ENCODE assay signal across 13 cellular contexts in the genomic region with DNA sequence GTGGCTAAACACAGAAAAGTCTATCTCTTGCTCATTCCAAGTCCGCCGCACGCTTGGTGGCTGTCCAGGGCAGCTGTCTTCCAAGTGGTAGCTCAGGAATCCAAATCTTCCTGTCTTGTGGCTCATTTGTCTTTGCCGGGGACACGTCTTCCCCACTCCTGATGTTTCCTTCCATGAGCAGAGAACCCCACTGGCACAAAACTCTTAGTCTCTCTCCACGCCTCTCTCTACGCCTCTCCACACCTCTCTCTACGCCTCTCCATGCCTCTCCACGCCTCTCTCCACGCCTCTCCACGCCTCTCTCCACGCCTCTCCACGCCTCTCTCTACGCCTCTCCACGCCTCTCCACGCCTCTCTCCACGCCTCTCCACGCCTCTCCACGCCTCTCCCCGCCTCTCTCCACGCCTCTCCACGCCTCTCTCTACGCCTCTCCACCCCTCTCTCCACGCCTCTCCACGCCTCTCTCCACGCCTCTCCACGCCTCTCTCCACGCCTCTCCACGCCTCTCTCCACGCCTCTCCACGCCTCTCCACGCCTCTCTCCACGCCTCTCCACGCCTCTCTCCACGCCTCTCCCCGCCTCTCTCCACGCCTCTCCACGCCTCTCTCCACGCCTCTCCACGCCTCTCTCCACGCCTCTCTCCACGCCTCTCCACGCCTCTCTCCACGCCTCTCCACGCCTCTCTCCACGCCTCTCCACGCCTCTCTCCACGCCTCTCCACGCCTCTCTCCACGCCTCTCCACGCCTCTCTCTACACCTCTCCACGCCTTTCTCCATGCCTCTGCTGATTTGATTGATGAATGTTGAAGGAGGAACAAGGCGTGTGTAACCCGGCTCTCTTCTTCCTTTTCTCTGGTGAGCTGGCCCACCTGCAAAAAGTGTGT. TPM values are rescaled to one million over a fixed set of nuclear protein-coding genes. Genes with fewer than 3 reads are reported as not detected.
DNase-seq lines count a peak whose midpoint lies in the region; ATAC-seq and TF ChIP-seq lines count a peak whose summit lies in the region.
"Not testable (repeated sequence)": the region's sequence is repeated elsewhere in the genome, so short reads cannot be mapped to it uniquely, and the experiment has no call there.
"Had no signal": no experiment of that assay in that cellular context is flagged by ENCODE, and none has a peak within 500 bp of the region (broad histone marks: within the 10 kb centered on the region; RNA-seq: fewer than 3 reads in every experiment).

No MANE protein-coding gene starts in this region.

- H4K8ac ChIP-seq in trophoblast cell (ENCODE audit: low read depth, low read length), result not testable (repeated sequence)

- H4K12ac ChIP-seq in trophoblast cell (ENCODE audit: low read depth, low read length), result not testable (repeated sequence)

- BruUV-seq in PC-3 (replicated peaks; lab: Mats Ljungman, UMichigan), result not testable (repeated sequence)

- H3K4me1 ChIP-seq in PC-3 (ENCODE audit: insufficient read depth, low read length) (peaks cover 38% of the 10 kb centered on the region), adipocyte (ENCODE audit: control insufficient read depth, insufficient read depth, low read length) (peaks cover 32% of the 10 kb centered on the region)
- not testable (repeated sequence) for H3K4me1 ChIP-seq in trophoblast cell (ENCODE audit: control insufficient read depth in 1 of 2, insufficient read depth in 2 of 2, low read length in 2 of 2)

- not testable (repeated sequence) for H3K79me1 ChIP-seq in trophoblast cell (ENCODE audit: low read length)

- TF ChIP-seq CTCF in PC-3 (conservative IDR thresholded peaks at IDR 0.05; ENCODE audit: low read depth, low read length); fibroblast of villous mesenchyme (IDR thresholded peaks at IDR 0.05; ENCODE audit: insufficient read depth, low read depth, low read length): not testable (repeated sequence)

- H3K27me3 ChIP-seq in PC-3 (ENCODE audit: low read length); adipocyte (replicated peaks; ENCODE audit: control insufficient read depth, insufficient read depth, low read length); trophoblast cell (ENCODE audit: insufficient read depth, low read length): not testable (repeated sequence)

- not testable (repeated sequence) for H3K18ac ChIP-seq in trophoblast cell (ENCODE audit: low read length)

- DNase-seq in DMS153 (lab: John Stamatoyannopoulos, UW), result peak; percentile 80
- DNase-seq in HuH-7 (ENCODE audit: low spot score), result peak; percentile 55
- peak; percentile 73 for DNase-seq in NCI-H187 treated with DMSO at 0.1 percent for 48 hours (lab: John Stamatoyannopoulos, UW)
- peak; percentile 80 for DNase-seq in PC-3
- not testable (repeated sequence) for DNase-seq in adipocyte (ENCODE audit: low read depth)
- peak; percentile 61 for DNase-seq in fibroblast of villous mesenchyme (ENCODE audit: low read depth)
- DNase-seq in trophoblast cell, result peak; percentile 72 to 83

- not testable (repeated sequence) for H4K20me1 ChIP-seq in PC-3 (ENCODE audit: low read length)

- H3K79me2 ChIP-seq in PC-3 (ENCODE audit: low read length); trophoblast cell (ENCODE audit: control insufficient read depth, insufficient read depth, low read length, poor library complexity): not testable (repeated sequence)

- not testable (repeated sequence) for H4K91ac ChIP-seq in trophoblast cell (ENCODE audit: low read depth, low read length)

- 100% methylated on average over 9 of the region's 54 CpGs for WGBS in trophoblast cell (ENCODE audit: extremely low coverage, insufficient coverage, insufficient read length)

- not testable (repeated sequence) for H3K14ac ChIP-seq in trophoblast cell (ENCODE audit: low read length)

- not testable (repeated sequence) for H2BK5ac ChIP-seq in trophoblast cell (ENCODE audit: low read depth, low read length, poor library complexity)

- H2BK12ac ChIP-seq in trophoblast cell (ENCODE audit: low read length), result not testable (repeated sequence)

- intact Hi-C loops in PC-3 (cut with micrococcal nuclease), result not testable (repeated sequence)

- not testable (repeated sequence) for H2BK120ac ChIP-seq in trophoblast cell (ENCODE audit: insufficient read depth, low read length, poor library complexity)

- POLR2A ChIA-PET in PC-3 (lab: Charles Lee; ENCODE audit: unreplicated experiment), result interaction anchor here (0.6 to 0.7 kb wide), 3 partner anchors 64 to 482 kb away, joined by 3 read pairs; no protein-coding TSS in a partner anchor

- peak overlapping the region; percentile 69 for H3K4me2 ChIP-seq in PC-3 (ENCODE audit: low read length)
- not testable (repeated sequence) for H3K4me2 ChIP-seq in trophoblast cell (ENCODE audit: low read length)

- H3K9me3 ChIP-seq in PC-3 (ENCODE audit: low read length); adipocyte (ENCODE audit: control insufficient read depth, low read length); trophoblast cell (ENCODE audit: insufficient read depth, low read depth, low read length): not testable (repeated sequence)

- not testable (repeated sequence) for H3K9ac ChIP-seq in PC-3 (ENCODE audit: low read length); trophoblast cell (ENCODE audit: low read length)
- H3K9ac ChIP-seq in adipocyte (ENCODE audit: low read length), result peak overlapping the region; percentile 0

- not testable (repeated sequence) for H3K9me2 ChIP-seq in PC-3 (replicated peaks; ENCODE audit: low read length)

- H3F3A ChIP-seq in PC-3 (ENCODE audit: low read length, unreplicated experiment), result not testable (repeated sequence)

- CTCF ChIA-PET in PC-3 (lab: Charles Lee), result interaction anchor here (0.6 kb wide), 1 partner anchor 24 kb away, joined by 3 read pairs; no protein-coding TSS in a partner anchor

- H3K4me3 ChIP-seq in PC-3 (ENCODE audit: low read length), result peak overlapping the region; percentile 55
- not testable (repeated sequence) for H3K4me3 ChIP-seq in adipocyte (ENCODE audit: low read length); fibroblast of villous mesenchyme (ENCODE audit: low read depth, low read length); trophoblast cell (ENCODE audit: low read depth, low read length)

- H2AFZ ChIP-seq in PC-3 (ENCODE audit: low read length), result peak overlapping the region; percentile 62
- not testable (repeated sequence) for H2AFZ ChIP-seq in trophoblast cell (ENCODE audit: insufficient read depth, low read length, poor library complexity)

- not testable (repeated sequence) for H3K36me3 ChIP-seq in PC-3 (ENCODE audit: low read depth, low read length); adipocyte (ENCODE audit: control insufficient read depth, insufficient read depth, low read length, severe bottlenecking); trophoblast cell (ENCODE audit: control insufficient read depth in 1 of 2, insufficient read depth in 2 of 2, low read length in 2 of 2)

- ATAC-seq in PC-3, result peak; percentile 67

- H3K23ac ChIP-seq in trophoblast cell (ENCODE audit: low read length), result not testable (repeated sequence)

- H3K4ac ChIP-seq in trophoblast cell (ENCODE audit: low read depth, low read length), result not testable (repeated sequence)

- H2AK5ac ChIP-seq in trophoblast cell (ENCODE audit: low read length), result not testable (repeated sequence)

- H3K27ac ChIP-seq in PC-3 (ENCODE audit: low read length); trophoblast cell (ENCODE audit: low read depth, low read length): not testable (repeated sequence)

RNA-seq across cellular contexts. Expression of gene CD300LG, which starts 4.6 kb away (rescaled TPM):
- total RNA-seq in PC-3 (2014; rRNA removed), result not detected in 2 replicates
- total RNA-seq in fibroblast of villous mesenchyme, result not detected in 2 replicates
- not detected in 2 replicates for polyA plus RNA-seq in trophoblast cell (2013)
- total RNA-seq: bronchial epithelial cell; endodermal cell; HFFc6; mesothelial cell of epicardium; natural killer cell treated with Interleukin-12 subunit alpha and Interleukin-12 subunit beta and Interleukin-15 and Interleukin-18, amount 100 ng/mL, for 72 hours; T-cell had no signal

RNA-seq across cellular contexts. Expression of gene MPP3, which starts 9.4 kb away (rescaled TPM):
- total RNA-seq in PC-3 (2014; rRNA removed), result 34.3 and 46.8 TPM in 2 replicates
- 8.7 and 9.1 TPM in 2 replicates for total RNA-seq in fibroblast of villous mesenchyme
- 0.76 and 0.86 TPM in 2 replicates for polyA plus RNA-seq in trophoblast cell (2013)
- total RNA-seq: natural killer cell treated with Interleukin-12 subunit alpha and Interleukin-12 subunit beta and Interleukin-15 and Interleukin-18, amount 100 ng/mL, for 72 hours had no signal
